21 cellular contexts compared by ENCODE assay signal in genomic region chr13:87087741-87088140, GRCh38.
"Had no signal": no experiment of that assay in that cellular context is flagged by ENCODE, and none has a peak within 500 bp of the region (broad histone marks: within the 10 kb centered on the region; RNA-seq: fewer than 3 reads in every experiment).

No MANE protein-coding gene starts in this region.

- H3K36me3 ChIP-seq: heart right ventricle, neutrophil, tibial artery had no signal

- H3K27me3 Mint-ChIP-seq: activated CD4-positive, alpha-beta memory T cell treated with anti-CD3 and anti-CD28 coated beads for 36 hours; activated naive CD4-positive, alpha-beta T cell treated with anti-CD3 and anti-CD28 coated beads, Interleukin-2, amount 10 ng/mL, durations not matched to agents 7 days and 5 days; brain; memory B cell; stimulated activated naive CD8-positive, alpha-beta T cell treated with anti-CD3 and anti-CD28 coated beads, Interleukin-15, amount 100 ng/mL, for 72 hours had no signal

- H3K27ac Mint-ChIP-seq: activated CD4-positive, alpha-beta memory T cell treated with anti-CD3 and anti-CD28 coated beads for 36 hours; activated naive CD4-positive, alpha-beta T cell treated with anti-CD3 and anti-CD28 coated beads, Interleukin-2, amount 10 ng/mL, durations not matched to agents 7 days and 5 days; activated T-cell treated with anti-CD3 and anti-CD28 coated beads, Interleukin-2, amount 50 U/mL, for 72 hours; brain; memory B cell; nephron; stimulated activated effector memory CD8-positive, alpha-beta T cell treated with anti-CD3 and anti-CD28 coated beads, Interleukin-12 subunit alpha, Interleukin-12 subunit beta, amount 100 ng/mL, for 72 hours; stimulated activated naive CD8-positive, alpha-beta T cell treated with anti-CD3 and anti-CD28 coated beads, Interleukin-15, amount 100 ng/mL, for 72 hours had no signal

- H3K4me1 ChIP-seq: heart right ventricle, parathyroid adenoma, tibial artery had no signal

- H3K36me3 Mint-ChIP-seq: activated CD4-positive, alpha-beta memory T cell treated with anti-CD3 and anti-CD28 coated beads for 36 hours; activated naive CD4-positive, alpha-beta T cell treated with anti-CD3 and anti-CD28 coated beads, Interleukin-2, amount 10 ng/mL, durations not matched to agents 7 days and 5 days; brain; memory B cell; stimulated activated effector memory CD8-positive, alpha-beta T cell treated with anti-CD3 and anti-CD28 coated beads, Interleukin-12 subunit alpha, Interleukin-12 subunit beta, amount 100 ng/mL, for 72 hours had no signal

- H3K4me3 ChIP-seq: heart right ventricle, tibial artery had no signal

- H3K27me3 ChIP-seq: heart right ventricle, neutrophil, tibial artery had no signal

- H3K79me2 ChIP-seq: parathyroid adenoma had no signal

- DNase-seq: activated CD4-positive, alpha-beta memory T cell treated with anti-CD3 and anti-CD28 coated beads for 36 hours; activated CD4-positive, alpha-beta T cell treated with anti-CD3 and anti-CD28 coated beads for 48 hours; activated effector memory CD4-positive, alpha-beta T cell treated with anti-CD3 and anti-CD28 coated beads, Interleukin-2, amount 50 U/mL, for 16 hours; activated naive CD4-positive, alpha-beta T cell treated with anti-CD3 and anti-CD28 coated beads, Interleukin-2, amount 10 ng/mL, durations not matched to agents 7 days and 5 days; activated T-cell treated with anti-CD3 and anti-CD28 coated beads, Interleukin-2, amount 50 U/mL, for 72 hours; caudate nucleus; effector memory CD4-positive, alpha-beta T cell; heart right ventricle; left colon; right cardiac atrium; stimulated activated CD4-positive, alpha-beta T cell treated with anti-CD3 and anti-CD28 coated beads, Interleukin-1b, Interleukin-23, amount 100 ng/mL, for 48 hours; stimulated activated naive CD8-positive, alpha-beta T cell treated with anti-CD3 and anti-CD28 coated beads, Interleukin-15, amount 100 ng/mL, for 72 hours; T-helper 9 cell; tibial artery had no signal

- H3K27ac ChIP-seq: heart right ventricle, neutrophil, parathyroid adenoma, tibial artery had no signal

- H3K4me3 Mint-ChIP-seq: activated CD4-positive, alpha-beta memory T cell treated with anti-CD3 and anti-CD28 coated beads for 36 hours; activated naive CD4-positive, alpha-beta T cell treated with anti-CD3 and anti-CD28 coated beads, Interleukin-2, amount 10 ng/mL, durations not matched to agents 7 days and 5 days; activated T-cell treated with anti-CD3 and anti-CD28 coated beads, Interleukin-2, amount 50 U/mL, for 72 hours; brain; memory B cell; nephron; stimulated activated effector memory CD8-positive, alpha-beta T cell treated with anti-CD3 and anti-CD28 coated beads, Interleukin-12 subunit alpha, Interleukin-12 subunit beta, amount 100 ng/mL, for 72 hours; stimulated activated naive CD8-positive, alpha-beta T cell treated with anti-CD3 and anti-CD28 coated beads, Interleukin-15, amount 100 ng/mL, for 72 hours had no signal

- H3K9me3 Mint-ChIP-seq: brain, nephron had no signal

- H2AFZ ChIP-seq: parathyroid adenoma had no signal

- H3K4me1 Mint-ChIP-seq: activated naive CD4-positive, alpha-beta T cell treated with anti-CD3 and anti-CD28 coated beads, Interleukin-2, amount 10 ng/mL, durations not matched to agents 7 days and 5 days; brain; memory B cell; nephron; stimulated activated effector memory CD8-positive, alpha-beta T cell treated with anti-CD3 and anti-CD28 coated beads, Interleukin-12 subunit alpha, Interleukin-12 subunit beta, amount 100 ng/mL, for 72 hours; stimulated activated naive CD8-positive, alpha-beta T cell treated with anti-CD3 and anti-CD28 coated beads, Interleukin-15, amount 100 ng/mL, for 72 hours had no signal

- ATAC-seq: activated T-cell treated with anti-CD3 and anti-CD28 coated beads, Interleukin-2, amount 50 U/mL, for 72 hours; esophagus mucosa; heart right ventricle; left colon; right cardiac atrium; stimulated activated effector memory CD8-positive, alpha-beta T cell treated with anti-CD3 and anti-CD28 coated beads, Interleukin-12 subunit alpha, Interleukin-12 subunit beta, amount 100 ng/mL, for 72 hours; stimulated activated naive CD8-positive, alpha-beta T cell treated with anti-CD3 and anti-CD28 coated beads, Interleukin-15, amount 100 ng/mL, for 72 hours had no signal

- H3K9ac ChIP-seq: parathyroid adenoma had no signal

- H3K9me3 ChIP-seq: neutrophil, tibial artery had no signal
